Comparison of ENCODE assay signal across 11 cellular contexts in genomic region chr16:49889725-49890397, GRCh38. TPM values are rescaled to one million over a fixed set of nuclear protein-coding genes. Genes with fewer than 3 reads are reported as not detected.
"Had no signal": no experiment of that assay in that cellular context is flagged by ENCODE, and none has a peak within 500 bp of the region (broad histone marks: within the 10 kb centered on the region; RNA-seq: fewer than 3 reads in every experiment).

No MANE protein-coding gene starts in this region.

- H3K4me3 ChIP-seq: lower lobe of right lung, thyroid gland had no signal

- DNase-seq: activated CD4-positive, alpha-beta T cell treated with anti-CD3 and anti-CD28 coated beads, Interleukin-2, amount 50 U/mL, for 48 hours; activated CD8-positive, alpha-beta memory T cell treated with anti-CD3 and anti-CD28 coated beads, Interleukin-2, amount 10 ng/mL, durations not matched to agents 7 days and 5 days; activated effector memory CD4-positive, alpha-beta T cell treated with Interleukin-2 at 50 U/mL for 16 hours; activated T-cell treated with anti-CD3 and anti-CD28 coated beads, Interleukin-2, amount 50 U/mL, for 24 hours; hippocampal formation; kidney glomerular epithelial cell; lower lobe of right lung; naive B cell; small intestine; thyroid gland had no signal

- ATAC-seq: activated CD4-positive, CD25-positive, alpha-beta regulatory T cell treated with anti-CD3 and anti-CD28 coated beads, Interleukin-2, amount 50 U/mL, for 24 hours; activated CD8-positive, alpha-beta memory T cell treated with anti-CD3 and anti-CD28 coated beads, Interleukin-2, amount 10 ng/mL, durations not matched to agents 7 days and 5 days; lower lobe of right lung had no signal

RNA-seq across cellular contexts. Expression of gene ZNF423, which starts 33.9 kb away (rescaled TPM):
- total RNA-seq: activated CD8-positive, alpha-beta memory T cell treated with anti-CD3 and anti-CD28 coated beads, Interleukin-2, amount 10 ng/mL, durations not matched to agents 7 days and 5 days had no signal
